ENCODE assay signal across 8 cellular contexts in the genomic region with DNA sequence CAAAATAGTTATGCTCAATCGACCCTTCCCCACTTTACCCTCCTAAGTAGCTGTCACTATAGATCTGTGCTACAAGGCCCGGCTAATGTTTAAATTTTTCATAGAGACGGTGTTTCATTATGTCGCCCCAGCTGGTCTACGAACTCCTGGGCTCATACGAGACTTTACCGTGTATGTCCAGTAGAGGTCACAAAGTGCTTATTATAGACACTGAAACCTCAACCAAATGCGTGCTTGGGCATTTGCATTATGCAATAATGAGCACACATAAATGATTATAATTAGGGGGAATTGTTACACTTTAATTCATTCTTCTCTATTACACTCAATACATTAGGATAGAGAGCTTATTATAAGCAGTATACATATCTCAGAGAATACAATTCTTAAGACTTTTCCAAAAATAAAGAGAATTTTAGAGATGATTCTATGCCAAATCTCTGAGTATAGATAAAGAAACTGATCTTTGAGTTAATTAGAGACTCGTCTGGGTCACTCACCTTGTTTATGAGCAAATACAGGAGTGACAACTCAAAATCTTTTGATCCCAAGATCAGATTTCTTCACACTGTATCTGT. TPM values are rescaled to one million over a fixed set of nuclear protein-coding genes. Genes with fewer than 3 reads are reported as not detected.
DNase-seq lines count a peak whose midpoint lies in the region; ATAC-seq, FAIRE-seq and TF ChIP-seq lines count a peak whose summit lies in the region.

No MANE protein-coding gene starts in this region.

- ATAC-seq in GM18861 (IDR thresholded peaks at IDR 0.05; ENCODE audit: unreplicated experiment) (peak; percentile 92), HG03025 (IDR thresholded peaks at IDR 0.05; ENCODE audit: low FRiP score, unreplicated experiment) (peak; percentile 64), pancreas (peak; percentile 68 to 100 (median 95))

- H3K27me3 ChIP-seq in WERI-Rb-1 (ENCODE audit: insufficient read depth, low read depth, severe bottlenecking) (no peaks in the 10 kb centered on the region), pancreas (no peaks in the 10 kb centered on the region)

- DNase-seq in Caki2 (ENCODE audit: low read depth) (peak; percentile 22), NCI-H2107 (lab: John Stamatoyannopoulos, UW) (peak; percentile 12), WERI-Rb-1 (peak; percentile 46), foreskin melanocyte (peak; percentile 66), pancreas (peak in 3 of 6 donors; percentile 29 to 45 (median 31)), NCI-H187 treated with DMSO at 0.1 percent for 48 hours (lab: John Stamatoyannopoulos, UW) (no peak)

- peak; percentile 76 for FAIRE-seq in pancreas (lab: Jason Lieb, UNC)

- H3K36me3 ChIP-seq in WERI-Rb-1 (no peaks in the 10 kb centered on the region), pancreas (no peaks in the 10 kb centered on the region)

- WGBS in pancreas, 2 donors = 2 to 3% methylated on average over 9 of the region's 9 CpGs

- intact Hi-C loops in pancreas (cut with DNase I) = loop anchor here in 2 of 3 donors (5.0 to 10.0 kb wide), 2 partner anchors 92 to 309 kb away; no protein-coding TSS in a partner anchor

- H3K9me3 ChIP-seq in WERI-Rb-1 (ENCODE audit: severe bottlenecking) = no peaks in the 10 kb centered on the region
- no peaks in the 10 kb centered on the region for H3K9me3 ChIP-seq in pancreas

- H3K4me3 ChIP-seq in WERI-Rb-1 (ENCODE audit: low read depth, low read length) (no peak overlapping the region), pancreas (no peak overlapping the region)

- no peak overlapping the region for H3K27ac ChIP-seq in WERI-Rb-1
- H3K27ac ChIP-seq in pancreas = no peak overlapping the region

- in situ Hi-C loops in Caki2 (cut with HindIII; ENCODE audit: low pct_unique_long_range_greater_than_20kb, low sequenced_read_pairs) = no loop called here

- H3K4me1 ChIP-seq in pancreas = peaks cover 0 to 5% (median 0%) of the 10 kb centered on the region in 3 donors

- TF ChIP-seq CTCF in WERI-Rb-1 (IDR thresholded peaks at IDR 0.05; ENCODE audit: low read depth, low read length) = peak; percentile 56
- peak; percentile 21 to 58 (median 50) for TF ChIP-seq CTCF in pancreas (IDR thresholded peaks at IDR 0.05)

RNA-seq across cellular contexts. Expression of a gene that starts 12.5 kb away (rescaled TPM):
- 66.6 and 80.4 TPM in 2 replicates for total RNA-seq in Caki2 (2014; rRNA removed; shearing (Covaris generic); ENCODE audit: low replicate concordance)
- total RNA-seq in pancreas = 10 to 100 TPM; 17.0 to 23.4 (median 19.6) TPM
- polyA plus RNA-seq in pancreas = 10 to 100 TPM; 30.3 to 36.6 TPM

RNA-seq across cellular contexts. Expression of a gene that starts 22.2 kb away (rescaled TPM):
- total RNA-seq in Caki2 (2014; rRNA removed; shearing (Covaris generic); ENCODE audit: low replicate concordance) = not detected in 2 replicates
- 1 to 10 TPM in 1 of 6 donors, under 1 TPM in 2, not detected in 3; 0.55 to 2.1 (median 0.61) TPM for total RNA-seq in pancreas
- under 1 TPM in 1 of 2 donors, not detected in 1; 0.05 TPM for polyA plus RNA-seq in pancreas

RNA-seq across cellular contexts. Expression of a gene that starts 43.2 kb away (rescaled TPM):
- 3.1 and 10.6 TPM in 2 replicates for total RNA-seq in Caki2 (2014; rRNA removed; shearing (Covaris generic); ENCODE audit: low replicate concordance)
- 10 to 100 TPM in 3 of 6 donors, 1 to 10 TPM in 3; 3.1 to 52.2 (median 9.6) TPM for total RNA-seq in pancreas
- polyA plus RNA-seq in pancreas = under 1 TPM; 0.11 to 0.80 TPM

RNA-seq across cellular contexts. Expression of a gene that starts 55.5 kb away (rescaled TPM):
- total RNA-seq in Caki2 (2014; rRNA removed; shearing (Covaris generic); ENCODE audit: low replicate concordance) = not detected in 2 replicates
- total RNA-seq in pancreas = not detected
- polyA plus RNA-seq in pancreas = not detected
